ENCODE assay signal across 22 cellular contexts in genomic region chr4:157918036-157918832, GRCh38.
DNase-seq lines count a peak whose midpoint lies in the region; ATAC-seq and TF ChIP-seq lines count a peak whose summit lies in the region.
"Had no signal": no experiment of that assay in that cellular context is flagged by ENCODE, and none has a peak within 500 bp of the region (broad histone marks: within the 10 kb centered on the region; RNA-seq: fewer than 3 reads in every experiment).

No MANE protein-coding gene starts in this region.

- H3K4me2 ChIP-seq in SK-N-SH: no peak overlapping the region

- H2AFZ ChIP-seq in SK-N-SH (ENCODE audit: low read depth): no peak overlapping the region

- H3K9ac ChIP-seq in SK-N-SH: no peak overlapping the region

- no peaks in the 10 kb centered on the region for H3F3A ChIP-seq in SK-N-SH (replicated peaks; ENCODE audit: insufficient read depth)

- DNase-seq in SK-N-SH (no peak), chondrocyte (ENCODE audit: low spot score) (no peak), mesothelial cell of epicardium (ENCODE audit: low spot score in 2 of 2, unreplicated experiment in 2 of 2) (no peak), thoracic aorta (ENCODE audit: low spot score) (no peak), pons (ENCODE audit: low spot score) (no peak), RPMI8226 (no peak)
- DNase-seq: 8988T, AML-193, DND-41, KG1, NCI-H1092 treated with DMSO at 0.1 percent for 48 hours, NCI-H2029 treated with DMSO at 0.1 percent for 48 hours, NCI-H2171 treated with DMSO at 0.1 percent for 48 hours, NCI-H524 treated with DMSO at 0.1 percent for 48 hours, NCI-H82, OCI-M1, Right ventricle myocardium superior, SW 1271 had no signal

- H3K4me3 Mint-ChIP-seq in chondrocyte (ENCODE audit: unreplicated experiment) (no peak overlapping the region), mesothelial cell of epicardium (no peak overlapping the region)
- H3K4me3 Mint-ChIP-seq: CD14-positive monocyte had no signal

- WGBS in SK-N-SH (ENCODE audit: low lambda C conversion rate): 51% methylated on average over 2 of the region's 2 CpGs

- no peaks in the 10 kb centered on the region for H4K20me1 ChIP-seq in SK-N-SH (ENCODE audit: insufficient read depth)

- TF ChIP-seq CTCF in SK-N-SH (IDR thresholded peaks at IDR 0.05) (no peak), chondrocyte (IDR thresholded peaks at IDR 0.05) (no peak), mesothelial cell of epicardium (IDR thresholded peaks at IDR 0.05; ENCODE audit: unreplicated experiment) (no peak), thoracic aorta (IDR thresholded peaks at IDR 0.05) (no peak)

- H3K9me3 Mint-ChIP-seq in chondrocyte (ENCODE audit: low read depth) (peaks cover 17% of the 10 kb centered on the region), mesothelial cell of epicardium (peaks cover 12% of the 10 kb centered on the region)

- no peak overlapping the region for H3K27ac ChIP-seq in SK-N-SH (ENCODE audit: low read depth in 2 of 2, low read length in 1 of 2)
- peak overlapping the region; percentile 16 to 70 for H3K27ac ChIP-seq in thoracic aorta

- H3K36me3 Mint-ChIP-seq in chondrocyte (ENCODE audit: low read depth) (no peaks in the 10 kb centered on the region), mesothelial cell of epicardium (peaks cover 2% of the 10 kb centered on the region)
- H3K36me3 Mint-ChIP-seq: CD14-positive monocyte had no signal

- H3K9me3 ChIP-seq in SK-N-SH (no peaks in the 10 kb centered on the region), thoracic aorta (no peaks in the 10 kb centered on the region)

- H3K36me3 ChIP-seq in SK-N-SH (replicated peaks in 1 of 2; ENCODE audit: control insufficient read depth in 1 of 2, insufficient read depth in 2 of 2, low read length in 1 of 2) (no peaks in the 10 kb centered on the region), thoracic aorta (no peaks in the 10 kb centered on the region)

- H3K4me1 ChIP-seq in SK-N-SH (ENCODE audit: control insufficient read depth in 1 of 2, insufficient read depth in 2 of 2, low read depth in 1 of 2, low read length in 1 of 2) (no peaks in the 10 kb centered on the region), thoracic aorta (ENCODE audit: control insufficient read depth in 1 of 2, low read depth in 2 of 2) (peaks cover 7 to 13% of the 10 kb centered on the region in 2 donors)

- H3K4me1 Mint-ChIP-seq in chondrocyte (ENCODE audit: low read depth): peaks cover 20% of the 10 kb centered on the region
- peaks cover 5% of the 10 kb centered on the region for H3K4me1 Mint-ChIP-seq in mesothelial cell of epicardium
- H3K4me1 Mint-ChIP-seq: CD14-positive monocyte had no signal

- H3K4me3 ChIP-seq in SK-N-SH (ENCODE audit: low read depth in 2 of 2, low read length in 1 of 2) (no peak overlapping the region), thoracic aorta (no peak overlapping the region)

- H3K27me3 ChIP-seq in SK-N-SH (ENCODE audit: insufficient read depth): no peaks in the 10 kb centered on the region
- no peaks in the 10 kb centered on the region for H3K27me3 ChIP-seq in thoracic aorta (replicated peaks; ENCODE audit: insufficient read depth)

- TF ChIP-seq RAD21 in SK-N-SH (IDR thresholded peaks at IDR 0.05; ENCODE audit: low read length): no peak

- ATAC-seq in SK-N-SH treated with all-trans-retinoic acid at 6 μM for 48 hours (no peak), thoracic aorta (ENCODE audit: insufficient number of reproducible peaks, low FRiP score, low read depth) (no peak), HG02571 (IDR thresholded peaks at IDR 0.05; ENCODE audit: unreplicated experiment) (no peak)
- ATAC-seq: HCT116 had no signal

- H3K27ac Mint-ChIP-seq in chondrocyte (ENCODE audit: unreplicated experiment) (peak overlapping the region; percentile 32), mesothelial cell of epicardium (peak overlapping the region; percentile 79)
- H3K27ac Mint-ChIP-seq: CD14-positive monocyte had no signal

- POLR2A ChIA-PET in SK-N-SH (lab: Yijun Ruan, JAX): no interaction called here

- H3K27me3 Mint-ChIP-seq in chondrocyte (ENCODE audit: low read depth): peaks cover 3% of the 10 kb centered on the region
- H3K27me3 Mint-ChIP-seq in mesothelial cell of epicardium (ENCODE audit: low read depth): peaks cover 2% of the 10 kb centered on the region

- CTCF ChIA-PET in SK-N-SH (lab: Yijun Ruan, JAX): interaction anchor here (1.2 kb wide), 1 partner anchor 11 kb away, joined by 3 read pairs; no protein-coding TSS in a partner anchor

- H3K9me2 ChIP-seq in SK-N-SH: no peaks in the 10 kb centered on the region

- no peak for TF ChIP-seq EP300 in SK-N-SH (IDR thresholded peaks at IDR 0.05; ENCODE audit: borderline replicate concordance in 1 of 2, low read depth in 1 of 2, low read length in 1 of 2)

- H3K79me2 ChIP-seq in SK-N-SH (ENCODE audit: insufficient read depth): no peaks in the 10 kb centered on the region

TF ChIP-seq in SK-N-SH treated with all-trans-retinoic acid at 6 μM for 48 hours, 23 proteins besides CTCF, POLR2A, EP300 and RAD21:
- TF ChIP-seq ISL1 (CRISPR knock-in tag; IDR thresholded peaks at IDR 0.05): peak; percentile 94
- no peak for TF ChIP-seq ESRRG (CRISPR knock-in tag; IDR thresholded peaks at IDR 0.05)
TF ChIP-seq in SK-N-SH treated with all-trans-retinoic acid at 6 μM for 48 hours: peak in this region for 1.

TF ChIP-seq in SK-N-SH, 30 proteins besides CTCF, POLR2A, EP300 and RAD21:
- no peak for TF ChIP-seq TEAD4 (IDR thresholded peaks at IDR 0.05; ENCODE audit: borderline replicate concordance, insufficient read depth)
- no peak for TF ChIP-seq RFX5 (IDR thresholded peaks at IDR 0.05; ENCODE audit: low read length)
- no peak for TF ChIP-seq ELF1 (IDR thresholded peaks at IDR 0.05)
- TF ChIP-seq TAF1 (IDR thresholded peaks at IDR 0.05; ENCODE audit: borderline replicate concordance, low read depth, low read length): no peak

Comparison
In these comparisons a context has a peak if more than half of its experiments do, and no peak if none do; other contexts are left out.
1. H3K27ac ChIP-seq: peak in thoracic aorta (2 of 2); none in SK-N-SH (0 of 2).